In genomic region chr7:43868181-43868580, GRCh38 we compare ENCODE assay signal across 8 cellular contexts. TPM values are rescaled to one million over a fixed set of nuclear protein-coding genes. Genes with fewer than 3 reads are reported as not detected.
DNase-seq lines count a peak whose midpoint lies in the region; ATAC-seq and TF ChIP-seq lines count a peak whose summit lies in the region.

No MANE protein-coding gene starts in this region.

- H3K4me1 Mint-ChIP-seq in natural killer cell treated with Interleukin-12 subunit alpha and Interleukin-12 subunit beta and Interleukin-15 and Interleukin-18, amount 100 ng/mL, for 72 hours (ENCODE audit: low read depth in 2 of 2): peaks cover 23 to 27% of the 10 kb centered on the region in 2 donors

- peak overlapping the region; percentile 79 to 98 (median 91) for H3K4me2 ChIP-seq in BLaER1 treated with 17β-estradiol and CSF1 and Interleukin-3, amounts not matched to agents 10 nM and 100 nM
- peak overlapping the region; percentile 97 for H3K4me2 ChIP-seq in Karpas-422 (ENCODE audit: low read depth, low read length, poor library complexity, severe bottlenecking)

- peaks cover 0 to 24% (median 0%) of the 10 kb centered on the region in 11 experiments; a peak in 8 of 22 replicates for H3K9me3 ChIP-seq in BLaER1 treated with 17β-estradiol and CSF1 and Interleukin-3, amounts not matched to agents 10 nM and 100 nM (replicated peaks in 1 of 11)
- no peaks in the 10 kb centered on the region for H3K9me3 ChIP-seq in Karpas-422 (ENCODE audit: low read length)

- no peak for TF ChIP-seq CTCF in choroid plexus epithelial cell (conservative IDR thresholded peaks at IDR 0.05; ENCODE audit: low read depth, low read length)

- no peak for ATAC-seq in natural killer cell treated with Interleukin-12 subunit alpha and Interleukin-12 subunit beta and Interleukin-15 and Interleukin-18, amount 100 ng/mL, for 72 hours
- no peak for ATAC-seq in GM21529 (IDR thresholded peaks at IDR 0.05; ENCODE audit: unreplicated experiment)
- ATAC-seq in HG03097 (IDR thresholded peaks at IDR 0.05; ENCODE audit: low FRiP score, unreplicated experiment): no peak

- no peak overlapping the region for H2AFZ ChIP-seq in Karpas-422 (ENCODE audit: low read length)

- peaks cover 0 to 13% (median 0%) of the 10 kb centered on the region in 11 experiments; a peak in 3 of 22 replicates for H4K20me1 ChIP-seq in BLaER1 treated with 17β-estradiol and CSF1 and Interleukin-3, amounts not matched to agents 10 nM and 100 nM
- no peaks in the 10 kb centered on the region for H4K20me1 ChIP-seq in Karpas-422 (ENCODE audit: insufficient read depth, low read depth, low read length)

- H3K36me3 ChIP-seq in BLaER1 treated with 17β-estradiol and CSF1 and Interleukin-3, amounts not matched to agents 10 nM and 100 nM: peaks cover 20 to 34% (median 29%) of the 10 kb centered on the region in 11 experiments
- H3K36me3 ChIP-seq in Karpas-422 (ENCODE audit: insufficient read depth, low read length): 0 out of 2 replicates have a peak, but pooled peaks cover 5% of the 10 kb centered on the region

- peak overlapping the region; percentile 64 to 83 (median 76); a peak in 19 of 20 replicates for H3K4me3 ChIP-seq in BLaER1 treated with 17β-estradiol and CSF1 and Interleukin-3, amounts not matched to agents 10 nM and 100 nM
- H3K4me3 ChIP-seq in Karpas-422 (ENCODE audit: low read length) (peak overlapping the region; percentile 87), choroid plexus epithelial cell (ENCODE audit: low read depth, low read length) (peak overlapping the region; percentile 96)

- H3K4me3 Mint-ChIP-seq in natural killer cell treated with Interleukin-12 subunit alpha and Interleukin-12 subunit beta and Interleukin-15 and Interleukin-18, amount 100 ng/mL, for 72 hours: peak overlapping the region; percentile 96

- H3K27me3 ChIP-seq in BLaER1 treated with 17β-estradiol and CSF1 and Interleukin-3, amounts not matched to agents 10 nM and 100 nM: 0 out of 22 replicates have a peak, but pooled peaks cover 0 to 9% (median 0%) of the 10 kb centered on the region in 11 experiments
- no peaks in the 10 kb centered on the region for H3K27me3 ChIP-seq in Karpas-422 (ENCODE audit: low read length)

- peaks cover 0 to 2% of the 10 kb centered on the region in 2 donors for H3K27me3 Mint-ChIP-seq in natural killer cell treated with Interleukin-12 subunit alpha and Interleukin-12 subunit beta and Interleukin-15 and Interleukin-18, amount 100 ng/mL, for 72 hours

- peak overlapping the region; percentile 95 to 99 for H3K27ac Mint-ChIP-seq in natural killer cell treated with Interleukin-12 subunit alpha and Interleukin-12 subunit beta and Interleukin-15 and Interleukin-18, amount 100 ng/mL, for 72 hours

- H3K9ac ChIP-seq in BLaER1 treated with 17β-estradiol and CSF1 and Interleukin-3, amounts not matched to agents 10 nM and 100 nM: peak overlapping the region; percentile 69 to 86 (median 81); a peak in 19 of 22 replicates
- peak overlapping the region; percentile 77 for H3K9ac ChIP-seq in Karpas-422 (ENCODE audit: low read length)

- no peak for DNase-seq in Karpas-422
- DNase-seq in choroid plexus epithelial cell (ENCODE audit: low read depth): no peak
- no peak for DNase-seq in natural killer cell treated with Interleukin-12 subunit alpha and Interleukin-12 subunit beta and Interleukin-15 and Interleukin-18, amount 100 ng/mL, for 72 hours (ENCODE audit: low spot score)
- DNase-seq in globus pallidus (ENCODE audit: low spot score): no peak
- no peak for DNase-seq in NCI-H2029 (lab: John Stamatoyannopoulos, UW)

- peak overlapping the region in 2 of 11 experiments; percentile 63 to 78; a peak in 2 of 22 replicates for H3K27ac ChIP-seq in BLaER1 treated with 17β-estradiol and CSF1 and Interleukin-3, amounts not matched to agents 10 nM and 100 nM
- peak overlapping the region; percentile 16; the same call in 1 of the 2 replicates for H3K27ac ChIP-seq in Karpas-422 (ENCODE audit: low read length)

- H3K36me3 Mint-ChIP-seq in natural killer cell treated with Interleukin-12 subunit alpha and Interleukin-12 subunit beta and Interleukin-15 and Interleukin-18, amount 100 ng/mL, for 72 hours: peaks cover 10% of the 10 kb centered on the region

- H3K4me1 ChIP-seq in BLaER1 treated with 17β-estradiol and CSF1 and Interleukin-3, amounts not matched to agents 10 nM and 100 nM: peaks cover 31 to 40% (median 35%) of the 10 kb centered on the region in 10 experiments
- H3K4me1 ChIP-seq in Karpas-422 (ENCODE audit: low read length): peaks cover 19% of the 10 kb centered on the region

- H3K9me2 ChIP-seq in Karpas-422 (replicated peaks; ENCODE audit: insufficient read depth, low read length): no peaks in the 10 kb centered on the region

- no peaks in the 10 kb centered on the region for H3K9me3 Mint-ChIP-seq in natural killer cell treated with Interleukin-12 subunit alpha and Interleukin-12 subunit beta and Interleukin-15 and Interleukin-18, amount 100 ng/mL, for 72 hours

- H3K79me2 ChIP-seq in Karpas-422 (ENCODE audit: low read length): peaks cover 3% of the 10 kb centered on the region; the same call in 1 of the 2 replicates

RNA-seq across cellular contexts. Expression of gene MRPS24, which starts 1.1 kb away (rescaled TPM):
- total RNA-seq in Karpas-422 (2014; rRNA removed; shearing (Covaris generic); ENCODE audit: low replicate concordance): 94.1 and 100 TPM in 2 replicates
- 10 to 100 TPM; 72.6 to 95.3 TPM for total RNA-seq in natural killer cell treated with Interleukin-12 subunit alpha and Interleukin-12 subunit beta and Interleukin-15 and Interleukin-18, amount 100 ng/mL, for 72 hours

RNA-seq across cellular contexts. Expression of gene URGCP, which starts 38.2 kb away (rescaled TPM):
- 30.7 and 34.2 TPM in 2 replicates for total RNA-seq in Karpas-422 (2014; rRNA removed; shearing (Covaris generic); ENCODE audit: low replicate concordance)
- 10 to 100 TPM; 29.4 TPM for total RNA-seq in natural killer cell treated with Interleukin-12 subunit alpha and Interleukin-12 subunit beta and Interleukin-15 and Interleukin-18, amount 100 ng/mL, for 72 hours

RNA-seq across cellular contexts. Expression of gene UBE2D4, which starts 58.1 kb away (rescaled TPM):
- total RNA-seq in Karpas-422 (2014; rRNA removed; shearing (Covaris generic); ENCODE audit: low replicate concordance): 19.0 and 29.3 TPM in 2 replicates
- 10 to 100 TPM; 10.8 to 11.2 TPM for total RNA-seq in natural killer cell treated with Interleukin-12 subunit alpha and Interleukin-12 subunit beta and Interleukin-15 and Interleukin-18, amount 100 ng/mL, for 72 hours
